ENCODE assay signal across 34 cellular contexts in the genomic region with DNA sequence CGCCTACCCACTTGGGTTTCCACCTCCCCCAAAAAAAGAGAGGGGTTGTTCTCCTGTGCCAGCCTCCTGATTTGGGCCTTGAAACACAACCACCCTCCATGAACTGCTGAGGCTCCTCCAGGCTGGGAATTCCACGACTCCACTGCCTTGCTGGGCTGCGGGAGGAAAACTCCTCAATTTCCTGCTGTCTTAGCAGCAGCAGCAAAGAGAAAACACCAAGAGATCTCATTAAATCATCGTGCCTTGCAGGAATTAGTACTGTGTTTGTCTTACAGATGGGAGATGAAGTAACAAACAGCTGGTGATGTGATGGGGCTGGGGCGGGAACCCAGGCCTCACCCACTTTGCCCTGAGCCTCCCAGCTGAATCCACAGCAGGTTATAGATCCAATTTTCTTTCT. TPM values are rescaled to one million over a fixed set of nuclear protein-coding genes. Genes with fewer than 3 reads are reported as not detected.
"Had no signal": no experiment of that assay in that cellular context is flagged by ENCODE, and none has a peak within 500 bp of the region (broad histone marks: within the 10 kb centered on the region; RNA-seq: fewer than 3 reads in every experiment).

No MANE protein-coding gene starts in this region.

- H3K27me3 ChIP-seq: neural progenitor cell, neutrophil, ovary, right atrium auricular region, right lobe of liver, testis, thyroid gland, transverse colon, upper lobe of left lung, vagina had no signal

- H2AFZ ChIP-seq: neural progenitor cell had no signal

- H3K36me3 Mint-ChIP-seq: immature natural killer cell; naive thymus-derived CD4-positive, alpha-beta T cell; natural killer cell treated with Interleukin-12 subunit alpha and Interleukin-12 subunit beta and Interleukin-15 and Interleukin-18, amount 100 ng/mL, for 72 hours; neural progenitor cell; stimulated activated naive B cell treated with anti-CD40 and anti-IgM and Interleukin-4, amounts not matched to agents 10 μg/mL and 1 μg/mL and 100 μg/mL, for 72 hours had no signal

- H3K4me1 ChIP-seq: neural progenitor cell, right atrium auricular region, right lobe of liver, stomach, testis, thyroid gland, transverse colon, upper lobe of left lung, vagina had no signal

- H3K4me3 ChIP-seq: lung, mucosa of descending colon, neural progenitor cell, ovary, right atrium auricular region, right lobe of liver, skin epidermis, stomach, testis, thyroid gland, transverse colon, upper lobe of left lung, vagina had no signal

- H3K27ac Mint-ChIP-seq: natural killer cell treated with Interleukin-12 subunit alpha and Interleukin-12 subunit beta and Interleukin-15 and Interleukin-18, amount 100 ng/mL, for 72 hours; neural progenitor cell; progenitor cell of endocrine pancreas; stimulated activated naive B cell treated with anti-CD40 and anti-IgM and Interleukin-4, amounts not matched to agents 10 μg/mL and 1 μg/mL and 100 μg/mL, for 72 hours had no signal

- H3K27me3 Mint-ChIP-seq: natural killer cell treated with Interleukin-12 subunit alpha and Interleukin-12 subunit beta and Interleukin-15 and Interleukin-18, amount 100 ng/mL, for 72 hours had no signal

- H3K4me3 Mint-ChIP-seq: immature natural killer cell; naive thymus-derived CD4-positive, alpha-beta T cell; natural killer cell treated with Interleukin-12 subunit alpha and Interleukin-12 subunit beta and Interleukin-15 and Interleukin-18, amount 100 ng/mL, for 72 hours; neural progenitor cell; stimulated activated naive B cell treated with anti-CD40 and anti-IgM and Interleukin-4, amounts not matched to agents 10 μg/mL and 1 μg/mL and 100 μg/mL, for 72 hours had no signal

- H3K4me2 ChIP-seq: neural progenitor cell had no signal

- H3K9me3 ChIP-seq: mucosa of descending colon, neutrophil, ovary, right atrium auricular region, right lobe of liver, stomach, testis, thyroid gland, transverse colon, upper lobe of left lung, vagina had no signal

- H3K27ac ChIP-seq: neural progenitor cell, neutrophil, ovary, right atrium auricular region, right lobe of liver, stomach, testis, thyroid gland, transverse colon, upper lobe of left lung, vagina had no signal

- DNase-seq: hypothalamus; immature natural killer cell; midbrain; mucosa of descending colon; naive thymus-derived CD4-positive, alpha-beta T cell; occipital lobe; ovary; right lobe of liver; stimulated activated CD4-positive, alpha-beta T cell treated with anti-CD3 and anti-CD28 coated beads, Interleukin-12 subunit alpha, Interleukin-12 subunit beta, amount 100 ng/mL, for 4 hours; stimulated activated CD4-positive, alpha-beta T cell treated with anti-CD3 and anti-CD28 coated beads, Interleukin-15, amount 100 ng/mL, for 24 hours; stimulated activated CD4-positive, alpha-beta T cell treated with anti-CD3 and anti-CD28 coated beads, Interleukin-2, amount 100 ng/mL, for 24 hours; stimulated activated CD4-positive, alpha-beta T cell treated with anti-CD3 and anti-CD28 coated beads, Interleukin-4, amount 100 ng/mL, for 1 hour; stimulated activated naive B cell treated with anti-CD40 and anti-IgM and Interleukin-4, amounts not matched to agents 10 μg/mL and 1 μg/mL and 100 μg/mL, for 72 hours; stimulated activated naive CD8-positive, alpha-beta T cell treated with anti-CD3 and anti-CD28 coated beads, Interleukin-15, Interleukin-2, amounts not matched to agents 100 U/mL and 50 U/mL, for 24 hours; stomach; testis; thyroid gland; transverse colon; upper lobe of left lung had no signal

- ATAC-seq: left lobe of liver; mucosa of descending colon; naive thymus-derived CD4-positive, alpha-beta T cell; natural killer cell treated with Interleukin-12 subunit alpha and Interleukin-12 subunit beta and Interleukin-15 and Interleukin-18, amount 100 ng/mL, for 72 hours; right lobe of liver; stimulated activated naive B cell treated with anti-CD40 and anti-IgM and Interleukin-4, amounts not matched to agents 10 μg/mL and 1 μg/mL and 100 μg/mL, for 72 hours; stimulated activated naive CD8-positive, alpha-beta T cell treated with anti-CD3 and anti-CD28 coated beads, Interleukin-15, Interleukin-2, amounts not matched to agents 100 U/mL and 50 U/mL, for 24 hours had no signal

- H3K4me1 Mint-ChIP-seq: immature natural killer cell; neural progenitor cell; stimulated activated naive B cell treated with anti-CD40 and anti-IgM and Interleukin-4, amounts not matched to agents 10 μg/mL and 1 μg/mL and 100 μg/mL, for 72 hours had no signal

- H3K36me3 ChIP-seq: neural progenitor cell, neutrophil, ovary, right atrium auricular region, right lobe of liver, stomach, thyroid gland, transverse colon, upper lobe of left lung, vagina had no signal

- H3K9me3 Mint-ChIP-seq: immature natural killer cell; natural killer cell treated with Interleukin-12 subunit alpha and Interleukin-12 subunit beta and Interleukin-15 and Interleukin-18, amount 100 ng/mL, for 72 hours; neural progenitor cell; stimulated activated naive B cell treated with anti-CD40 and anti-IgM and Interleukin-4, amounts not matched to agents 10 μg/mL and 1 μg/mL and 100 μg/mL, for 72 hours had no signal

RNA-seq across cellular contexts. Expression of gene BPIFB1, which starts 29.0 kb away (rescaled TPM):
- total RNA-seq: kidney epithelial cell; mesenteric fat pad; mucosa of descending colon; myocyte; naive thymus-derived CD4-positive, alpha-beta T cell; natural killer cell treated with Interleukin-12 subunit alpha and Interleukin-12 subunit beta and Interleukin-15 and Interleukin-18, amount 100 ng/mL, for 72 hours; occipital lobe; progenitor cell of endocrine pancreas; pulmonary artery endothelial cell; renal cortical epithelial cell; right atrium auricular region; right lobe of liver; thyroid gland; transverse colon; urinary bladder; vagina had no signal
